In the genomic region with DNA sequence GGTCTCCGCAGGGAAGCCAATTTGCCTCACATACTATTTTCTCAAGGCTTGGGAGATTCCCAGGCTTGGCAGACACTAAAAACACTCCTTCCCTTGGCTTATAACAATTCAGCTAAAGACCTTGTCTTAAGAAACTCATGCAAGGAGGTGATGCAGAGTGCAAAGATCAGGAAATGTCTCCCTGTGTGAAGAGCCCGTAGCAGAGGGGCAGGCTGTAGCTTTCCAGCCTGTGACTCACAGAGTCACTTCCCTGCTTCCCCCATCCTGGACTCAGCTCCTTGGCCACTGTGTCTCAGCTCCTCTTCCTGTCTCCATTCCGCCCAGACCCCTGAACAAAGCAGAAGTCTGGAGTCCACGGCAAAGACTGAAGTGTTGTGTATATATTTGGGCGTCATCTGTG, we compare ENCODE assay signal across 21 cellular contexts. TPM values are rescaled to one million over a fixed set of nuclear protein-coding genes. Genes with fewer than 3 reads are reported as not detected.
A peak's percentile ranks its signal among the peaks of the same experiment; 100 is the strongest.
DNase-seq lines count a peak whose midpoint lies in the region; ATAC-seq, FAIRE-seq and TF ChIP-seq lines count a peak whose summit lies in the region.
"Had no signal": no experiment of that assay in that cellular context is flagged by ENCODE, and none has a peak within 500 bp of the region (broad histone marks: within the 10 kb centered on the region; RNA-seq: fewer than 3 reads in every experiment).

No MANE protein-coding gene starts in this region.

- no peak overlapping the region for H3K4me2 ChIP-seq in hepatocyte

- no peaks in the 10 kb centered on the region for H3K79me2 ChIP-seq in hepatocyte

- TF ChIP-seq POLR2A in gastrocnemius medialis (IDR thresholded peaks at IDR 0.05) = no peak

- no peaks in the 10 kb centered on the region for H3K9me3 ChIP-seq in hepatocyte (ENCODE audit: low read depth)
- H3K9me3 ChIP-seq in gastrocnemius medialis = no peaks in the 10 kb centered on the region
- H3K9me3 ChIP-seq in kidney (ENCODE audit: control insufficient read depth in 1 of 2, low read length in 2 of 2) = no peaks in the 10 kb centered on the region

- intact Hi-C loops in gastrocnemius medialis (cut with DNase I; ENCODE audit: low total_unique reads) (no loop called here), kidney (cut with DNase I) (no loop called here)

- no peaks in the 10 kb centered on the region for H4K20me1 ChIP-seq in hepatocyte (ENCODE audit: insufficient read depth, poor library complexity, severe bottlenecking)

- no peak overlapping the region for H2AFZ ChIP-seq in hepatocyte

- H3K27ac ChIP-seq in hepatocyte (no peak overlapping the region), gastrocnemius medialis (peak overlapping the region in 3 of 4 donors; percentile 62 to 69 (median 68)), kidney (ENCODE audit: low read depth in 2 of 2, low read length in 2 of 2) (peak overlapping the region in 1 of 2 donors; percentile 65)

- WGBS in hepatocyte (ENCODE audit: low lambda C conversion rate, missing lambda C conversion rate) = 75% methylated on average over 5 of the region's 5 CpGs

- H3K9ac ChIP-seq in kidney (ENCODE audit: low read length in 2 of 2) = no peak overlapping the region

- TF ChIP-seq CTCF in hepatocyte (IDR thresholded peaks at IDR 0.05; ENCODE audit: poor library complexity) = no peak
- TF ChIP-seq CTCF in gastrocnemius medialis (IDR thresholded peaks at IDR 0.05 in 4 of 5, conservative IDR thresholded peaks at IDR 0.05 in 1 of 5) = no peak
- TF ChIP-seq CTCF in kidney (IDR thresholded peaks at IDR 0.05; ENCODE audit: borderline replicate concordance, extremely low read depth, insufficient read depth) = no peak

- H3K4me3 ChIP-seq in hepatocyte (no peak overlapping the region), gastrocnemius medialis (no peak overlapping the region), kidney (ENCODE audit: low read length in 2 of 2) (no peak overlapping the region)

- H3K4me1 ChIP-seq in hepatocyte (ENCODE audit: insufficient read depth) (peaks cover 3% of the 10 kb centered on the region), gastrocnemius medialis (peaks cover 0 to 4% of the 10 kb centered on the region in 2 donors), kidney (ENCODE audit: control insufficient read depth in 1 of 2, insufficient read depth in 1 of 2, low read depth in 1 of 2, low read length in 2 of 2) (no peaks in the 10 kb centered on the region)

- ATAC-seq in gastrocnemius medialis (peak; percentile 58 to 77), GM18861 (IDR thresholded peaks at IDR 0.05; ENCODE audit: unreplicated experiment) (no peak)
- ATAC-seq: activated CD4-positive, CD25-positive, alpha-beta regulatory T cell treated with anti-CD3 and anti-CD28 coated beads, Interleukin-2, amount 50 U/mL, for 24 hours; naive thymus-derived CD4-positive, alpha-beta T cell had no signal

- in situ Hi-C loops in gastrocnemius medialis (cut with MboI; ENCODE audit: low sequenced_read_pairs in 4 of 4) = no loop called here

- H3K9me2 ChIP-seq in hepatocyte (replicated peaks; ENCODE audit: insufficient read depth) = no peaks in the 10 kb centered on the region

- peaks cover 5% of the 10 kb centered on the region for H3K27me3 ChIP-seq in hepatocyte
- no peaks in the 10 kb centered on the region for H3K27me3 ChIP-seq in gastrocnemius medialis

- FAIRE-seq in kidney (lab: Jason Lieb, UNC) (no peak), urothelium cell line (lab: Jason Lieb, UNC) (no peak)
- FAIRE-seq: endometrium had no signal

- H3K36me3 ChIP-seq in hepatocyte (replicated peaks; ENCODE audit: insufficient read depth, low read depth) (no peaks in the 10 kb centered on the region), gastrocnemius medialis (no peaks in the 10 kb centered on the region), kidney (ENCODE audit: control insufficient read depth in 1 of 2, insufficient read depth in 2 of 2, low read length in 2 of 2) (no peaks in the 10 kb centered on the region)

- peak; percentile 30 for DNase-seq in GM03348 (ENCODE audit: low spot score)
- DNase-seq in astrocyte of the hippocampus (ENCODE audit: low read depth, low spot score) = peak; percentile 44
- DNase-seq in hepatocyte (ENCODE audit: low spot score) = peak; percentile 34
- DNase-seq in gastrocnemius medialis = no peak
- DNase-seq in kidney = no peak
- DNase-seq in urothelium cell line (ENCODE audit: low spot score) = no peak
- no peak for DNase-seq in cortex of kidney (lab: John Stamatoyannopoulos, UW)
- DNase-seq: activated CD8-positive, alpha-beta memory T cell treated with anti-CD3 and anti-CD28 coated beads, Interleukin-2, amount 50 U/mL, for 4 hours; activated naive CD4-positive, alpha-beta T cell treated with anti-CD3 and anti-CD28 coated beads, Interleukin-2, amount 10 ng/mL, durations not matched to agents 7 days and 5 days; caudate nucleus; DMS 273 treated with DMSO at 0.1 percent for 48 hours; glutamatergic neuron; kidney glomerular epithelial cell; naive thymus-derived CD4-positive, alpha-beta T cell; NCI-H2107; NCI-H774; RPMI8226 had no signal

RNA-seq across cellular contexts. Expression of a gene that starts 56.1 kb away (rescaled TPM):
- total RNA-seq in hepatocyte (93.3 and 104 TPM in 2 replicates), gastrocnemius medialis (10 to 100 TPM in 2 of 4 donors, 1 to 10 TPM in 2; 7.4 to 14.8 (median 10.6) TPM), kidney (28.8 TPM)
- polyA plus RNA-seq in hepatocyte (96.0 and 96.4 TPM in 2 replicates), kidney (ENCODE audit: insufficient read depth, low read depth, low replicate concordance) (20.4 TPM)
- total RNA-seq: naive thymus-derived CD4-positive, alpha-beta T cell had no signal
- polyA plus RNA-seq: BJ; naive thymus-derived CD4-positive, alpha-beta T cell had no signal

Comparison
In these comparisons a context has a peak if more than half of its experiments do, and no peak if none do; other contexts are left out.
1. DNase-seq: peak in GM03348 (single experiment), astrocyte of the hippocampus (single experiment) and hepatocyte (single experiment); none in gastrocnemius medialis (0 of 2), kidney (single experiment), urothelium cell line (single experiment) and cortex of kidney (single experiment).